In genomic region chr11:61961570-61962212, GRCh38 we compare ENCODE assay signal across 1 cellular context.
A peak's percentile ranks its signal among the peaks of the same experiment; 100 is the strongest.
TF ChIP-seq lines count a peak whose summit lies in the region.

No MANE protein-coding gene starts in this region.

TF ChIP-seq in K562, 482 proteins besides CTCF, POLR2A, EP300 and RAD21 (continued from another document):
- no peak for TF ChIP-seq ID3 (CRISPR knock-in tag; IDR thresholded peaks at IDR 0.05)
- TF ChIP-seq ID3 (tag; IDR thresholded peaks at IDR 0.05) = no peak
- TF ChIP-seq SP1 (CRISPR knock-in tag; IDR thresholded peaks at IDR 0.05) = 0 out of 2 replicates have a peak, but pooled peaks have one; percentile 2
- 0 out of 2 replicates have a peak, but pooled peaks have one; percentile 23 for TF ChIP-seq ZNF589 (CRISPR knock-in tag; IDR thresholded peaks at IDR 0.05; ENCODE audit: low read depth)
- no peak for TF ChIP-seq USF2 (CRISPR knock-in tag; IDR thresholded peaks at IDR 0.05)
- no peak for TF ChIP-seq ZNF609 (CRISPR knock-in tag; IDR thresholded peaks at IDR 0.05; ENCODE audit: borderline replicate concordance)
- TF ChIP-seq C11orf30 (IDR thresholded peaks at IDR 0.05; ENCODE audit: low read depth) = no peak
- no peak for TF ChIP-seq MTA3 (IDR thresholded peaks at IDR 0.05; ENCODE audit: borderline replicate concordance)
- no peak for TF ChIP-seq SRF (CRISPR knock-in tag; IDR thresholded peaks at IDR 0.05)
- TF ChIP-seq CEBPZ (IDR thresholded peaks at IDR 0.05; ENCODE audit: borderline replicate concordance, low read depth, low read length) = no peak
- TF ChIP-seq USF1 (CRISPR knock-in tag; IDR thresholded peaks at IDR 0.05) = peak; percentile 9; the same call in 1 of the 2 replicates
- TF ChIP-seq KAT7 (CRISPR knock-in tag; IDR thresholded peaks at IDR 0.05; ENCODE audit: borderline replicate concordance) = 0 out of 2 replicates have a peak, but pooled peaks have one; percentile 22
